In genomic region chr16:2904922-2905240, GRCh38 we compare ENCODE assay signal across 7 cellular contexts. TPM values are rescaled to one million over a fixed set of nuclear protein-coding genes. Genes with fewer than 3 reads are reported as not detected.
A peak's percentile ranks its signal among the peaks of the same experiment; 100 is the strongest.
DNase-seq lines count a peak whose midpoint lies in the region; ATAC-seq and TF ChIP-seq lines count a peak whose summit lies in the region.

No MANE protein-coding gene starts in this region.

- H3K27ac ChIP-seq in adipose tissue (ENCODE audit: low read depth, low read length), result peak overlapping the region; percentile 35
- peak overlapping the region; percentile 80 to 86 (median 86) for H3K27ac ChIP-seq in thyroid gland

- intact Hi-C loops in thyroid gland (cut with DNase I), result no loop called here

- ATAC-seq in GM19395 (IDR thresholded peaks at IDR 0.05; ENCODE audit: unreplicated experiment), result peak; percentile 29
- peak; percentile 21 for ATAC-seq in HG03432 (IDR thresholded peaks at IDR 0.05; ENCODE audit: unreplicated experiment)
- ATAC-seq in left lobe of liver, result peak; percentile 0

- no peak for TF ChIP-seq POLR2A in thyroid gland (IDR thresholded peaks at IDR 0.05)

- H3K4me3 ChIP-seq in thyroid gland (replicated peaks in 1 of 3), result peak overlapping the region; percentile 48 to 76 (median 55)

- no peak for TF ChIP-seq CTCF in thyroid gland (IDR thresholded peaks at IDR 0.05)

- DNase-seq in left lobe of liver (ENCODE audit: low spot score) (no peak), thyroid gland (peak in 1 of 2 donors; percentile 17), SW480 (ENCODE audit: low spot score) (no peak), NCI-H748 treated with DMSO at 0.1 percent for 48 hours (lab: John Stamatoyannopoulos, UW) (no peak)

- no peaks in the 10 kb centered on the region for H3K36me3 ChIP-seq in thyroid gland

- no peaks in the 10 kb centered on the region for H3K27me3 ChIP-seq in thyroid gland

- no peaks in the 10 kb centered on the region for H3K9me3 ChIP-seq in thyroid gland

- WGBS in adipose tissue, 3 donors, result 0 to 1% (median 0%) methylated on average over 24 to 32 of the region's 32 CpGs
- 0 to 10% methylated on average over 20 to 31 of the region's 32 CpGs for WGBS in thyroid gland, 2 donors

- peaks cover 5 to 16% of the 10 kb centered on the region in 2 donors for H3K4me1 ChIP-seq in thyroid gland

RNA-seq across cellular contexts. Expression of gene FLYWCH1, which starts 6.8 kb away (rescaled TPM):
- 10 to 100 TPM in 2 of 3 donors, 1 to 10 TPM in 1; 8.8 to 23.7 (median 20.9) TPM for polyA plus RNA-seq in adipose tissue
- 18.8 TPM for total RNA-seq in left lobe of liver
- total RNA-seq in thyroid gland, result 10 to 100 TPM; 31.3 to 49.8 (median 41.5) TPM

RNA-seq across cellular contexts. Expression of gene FLYWCH2, which starts 21.9 kb away (rescaled TPM):
- polyA plus RNA-seq in adipose tissue, result 10 to 100 TPM; 15.8 to 43.1 (median 32.4) TPM
- total RNA-seq in left lobe of liver (5.9 TPM), thyroid gland (10 to 100 TPM; 58.4 to 89.3 (median 73.8) TPM)

RNA-seq across cellular contexts. Expression of gene PRSS22, which starts 46.9 kb away (rescaled TPM):
- polyA plus RNA-seq in adipose tissue, result 1 to 10 TPM in 2 of 3 donors, not detected in 1; 1.2 to 7.9 TPM
- 0.70 TPM for total RNA-seq in left lobe of liver
- total RNA-seq in thyroid gland, result 1 to 10 TPM; 1.2 to 7.7 (median 4.6) TPM

RNA-seq across cellular contexts. Expression of gene KREMEN2, which starts 59.2 kb away (rescaled TPM):
- under 1 TPM in 2 of 3 donors, not detected in 1; 0.07 to 0.22 TPM for polyA plus RNA-seq in adipose tissue
- total RNA-seq in left lobe of liver, result not detected
- not detected for total RNA-seq in thyroid gland
